In genomic region chr12:12807517-12807903, GRCh38 we compare ENCODE assay signal across 7 cellular contexts. TPM values are rescaled to one million over a fixed set of nuclear protein-coding genes. Genes with fewer than 3 reads are reported as not detected.
DNase-seq lines count a peak whose midpoint lies in the region; ATAC-seq and TF ChIP-seq lines count a peak whose summit lies in the region.
"Not testable (repeated sequence)": the region's sequence is repeated elsewhere in the genome, so short reads cannot be mapped to it uniquely, and the experiment has no call there.

No MANE protein-coding gene starts in this region.

- not testable (repeated sequence) for H4K5ac ChIP-seq in IMR-90 (ENCODE audit: low read depth, low read length)

- not testable (repeated sequence) for H3K79me2 ChIP-seq in hepatocyte

- POLR2A ChIA-PET in IMR-90 (lab: Charles Lee; ENCODE audit: unreplicated experiment); activated CD4-positive, alpha-beta T cell treated with anti-CD3 and anti-CD28 coated beads for 36 hours (lab: Charles Lee): not testable (repeated sequence)

- TF ChIP-seq CTCF in IMR-90 (conservative IDR thresholded peaks at IDR 0.05; ENCODE audit: low read depth, low read length); coronary artery (IDR thresholded peaks at IDR 0.05); hepatocyte (IDR thresholded peaks at IDR 0.05; ENCODE audit: poor library complexity): not testable (repeated sequence)

- not testable (repeated sequence) for H3K9me3 Mint-ChIP-seq in activated CD4-positive, alpha-beta T cell treated with anti-CD3 and anti-CD28 coated beads for 36 hours (ENCODE audit: low read depth); activated naive CD4-positive, alpha-beta T cell treated with anti-CD3 and anti-CD28 coated beads, Interleukin-2, amount 50 U/mL, for 72 hours; natural killer cell treated with Interleukin-12 subunit alpha and Interleukin-12 subunit beta and Interleukin-15 and Interleukin-18, amount 100 ng/mL, for 72 hours; stimulated activated naive CD8-positive, alpha-beta T cell treated with anti-CD3 and anti-CD28 coated beads, Interleukin-15, amount 100 ng/mL, for 72 hours

- H3K27ac Mint-ChIP-seq in activated CD4-positive, alpha-beta T cell treated with anti-CD3 and anti-CD28 coated beads for 36 hours: peak overlapping the region; percentile 83
- H3K27ac Mint-ChIP-seq in activated naive CD4-positive, alpha-beta T cell treated with anti-CD3 and anti-CD28 coated beads, Interleukin-2, amount 50 U/mL, for 72 hours: peak overlapping the region; percentile 87 to 96
- H3K27ac Mint-ChIP-seq in natural killer cell treated with Interleukin-12 subunit alpha and Interleukin-12 subunit beta and Interleukin-15 and Interleukin-18, amount 100 ng/mL, for 72 hours: peak overlapping the region; percentile 92 to 96
- H3K27ac Mint-ChIP-seq in stimulated activated naive CD8-positive, alpha-beta T cell treated with anti-CD3 and anti-CD28 coated beads, Interleukin-15, amount 100 ng/mL, for 72 hours: peak overlapping the region; percentile 82 to 97

- BruUV-seq in IMR-90 (replicated peaks; lab: Mats Ljungman, UMichigan): not testable (repeated sequence)

- H3K27me3 Mint-ChIP-seq in activated CD4-positive, alpha-beta T cell treated with anti-CD3 and anti-CD28 coated beads for 36 hours; natural killer cell treated with Interleukin-12 subunit alpha and Interleukin-12 subunit beta and Interleukin-15 and Interleukin-18, amount 100 ng/mL, for 72 hours; stimulated activated naive CD8-positive, alpha-beta T cell treated with anti-CD3 and anti-CD28 coated beads, Interleukin-15, amount 100 ng/mL, for 72 hours: not testable (repeated sequence)

- DNase-seq in IMR-90; activated CD4-positive, alpha-beta T cell treated with anti-CD3 and anti-CD28 coated beads for 36 hours; activated naive CD4-positive, alpha-beta T cell treated with anti-CD3 and anti-CD28 coated beads, Interleukin-2, amount 50 U/mL, for 72 hours (ENCODE audit: low spot score in 2 of 2); coronary artery (ENCODE audit: low spot score); hepatocyte (ENCODE audit: low spot score); natural killer cell treated with Interleukin-12 subunit alpha and Interleukin-12 subunit beta and Interleukin-15 and Interleukin-18, amount 100 ng/mL, for 72 hours (ENCODE audit: low spot score); stimulated activated naive CD8-positive, alpha-beta T cell treated with anti-CD3 and anti-CD28 coated beads, Interleukin-15, amount 100 ng/mL, for 72 hours: not testable (repeated sequence)

- peak overlapping the region; percentile 96 for H2BK5ac ChIP-seq in IMR-90 (ENCODE audit: low read depth, low read length, poor library complexity, severe bottlenecking)

- peak overlapping the region; percentile 53; the same call in 1 of the 2 replicates for H3K14ac ChIP-seq in IMR-90 (replicated peaks; ENCODE audit: low read depth, low read length)

- H4K20me1 ChIP-seq in IMR-90 (ENCODE audit: insufficient read depth, low read length); hepatocyte (ENCODE audit: insufficient read depth, poor library complexity, severe bottlenecking): not testable (repeated sequence)

- H3K36me3 ChIP-seq in IMR-90 (ENCODE audit: control insufficient read depth, insufficient read depth, low read length); hepatocyte (replicated peaks; ENCODE audit: insufficient read depth, low read depth): not testable (repeated sequence)

- H2BK15ac ChIP-seq in IMR-90 (ENCODE audit: low read depth, low read length): peak overlapping the region; percentile 49; the same call in 1 of the 3 replicates

- not testable (repeated sequence) for H3K4me2 ChIP-seq in IMR-90 (ENCODE audit: low read depth, low read length); hepatocyte

- H3K4me1 ChIP-seq in IMR-90 (ENCODE audit: control insufficient read depth, insufficient read depth, low read length) (peaks cover 17% of the 10 kb centered on the region), hepatocyte (ENCODE audit: insufficient read depth) (peaks cover 22% of the 10 kb centered on the region)

- peaks cover 12% of the 10 kb centered on the region; the same call in 1 of the 2 replicates for H3K9me1 ChIP-seq in IMR-90 (ENCODE audit: insufficient read depth, low read length)

- in situ Hi-C loops in IMR-90 (cut with MboI; ENCODE audit: low sequenced_read_pairs): not testable (repeated sequence)

- not testable (repeated sequence) for H3K27me3 ChIP-seq in IMR-90 (ENCODE audit: control insufficient read depth, insufficient read depth, low read length); hepatocyte

- not testable (repeated sequence) for H2AFZ ChIP-seq in IMR-90 (replicated peaks; ENCODE audit: low read length, poor library complexity); hepatocyte

- not testable (repeated sequence) for H2AK9ac ChIP-seq in IMR-90 (replicated peaks; ENCODE audit: low read depth, low read length, poor library complexity)

- H3K9ac ChIP-seq in IMR-90 (ENCODE audit: low read depth, low read length): not testable (repeated sequence)

- peaks cover 53% of the 10 kb centered on the region for H3K4me1 Mint-ChIP-seq in activated CD4-positive, alpha-beta T cell treated with anti-CD3 and anti-CD28 coated beads for 36 hours
- H3K4me1 Mint-ChIP-seq in natural killer cell treated with Interleukin-12 subunit alpha and Interleukin-12 subunit beta and Interleukin-15 and Interleukin-18, amount 100 ng/mL, for 72 hours (ENCODE audit: low read depth in 2 of 2): peaks cover 19 to 36% of the 10 kb centered on the region in 2 donors
- peaks cover 68% of the 10 kb centered on the region for H3K4me1 Mint-ChIP-seq in stimulated activated naive CD8-positive, alpha-beta T cell treated with anti-CD3 and anti-CD28 coated beads, Interleukin-15, amount 100 ng/mL, for 72 hours

- peak overlapping the region; percentile 42 for H3K18ac ChIP-seq in IMR-90 (ENCODE audit: low read depth, low read length)

- intact Hi-C loops in IMR-90 (cut with micrococcal nuclease); activated CD4-positive, alpha-beta T cell treated with anti-CD3 and anti-CD28 coated beads for 36 hours (cut with DNase I, micrococcal nuclease): not testable (repeated sequence)

- H3K23ac ChIP-seq in IMR-90 (ENCODE audit: low read depth, low read length): not testable (repeated sequence)

- not testable (repeated sequence) for H3K79me1 ChIP-seq in IMR-90 (ENCODE audit: low read depth in 1 of 2, low read length in 2 of 2)

- peak overlapping the region; percentile 98 for H3K27ac ChIP-seq in IMR-90 (ENCODE audit: insufficient read depth, low read length)
- H3K27ac ChIP-seq in coronary artery: peak overlapping the region; percentile 20 to 70
- peak overlapping the region; percentile 84 for H3K27ac ChIP-seq in hepatocyte

- peak overlapping the region; percentile 3; the same call in 1 of the 2 replicates for H4K91ac ChIP-seq in IMR-90 (ENCODE audit: insufficient read depth, low read depth, low read length)

- WGBS in IMR-90 (ENCODE audit: extremely low coverage in 2 of 2, insufficient read length in 1 of 2), 2 experiments: no CpG with 5 or more reads among the region's 3 CpGs
- WGBS in hepatocyte (ENCODE audit: low lambda C conversion rate, missing lambda C conversion rate): 96% methylated on average over 3 of the region's 3 CpGs

- H2BK120ac ChIP-seq in IMR-90 (ENCODE audit: low read depth, low read length): peak overlapping the region; percentile 80; the same call in 1 of the 2 replicates

- H3K36me3 Mint-ChIP-seq in activated CD4-positive, alpha-beta T cell treated with anti-CD3 and anti-CD28 coated beads for 36 hours (ENCODE audit: low read depth); activated naive CD4-positive, alpha-beta T cell treated with anti-CD3 and anti-CD28 coated beads, Interleukin-2, amount 50 U/mL, for 72 hours; natural killer cell treated with Interleukin-12 subunit alpha and Interleukin-12 subunit beta and Interleukin-15 and Interleukin-18, amount 100 ng/mL, for 72 hours: not testable (repeated sequence)

- H3K56ac ChIP-seq in IMR-90 (ENCODE audit: extremely low read depth, insufficient read depth, low read length): not testable (repeated sequence)

- not testable (repeated sequence) for H3K9me3 ChIP-seq in IMR-90 (ENCODE audit: control insufficient read depth, insufficient read depth, low read length); hepatocyte (ENCODE audit: low read depth)

- not testable (repeated sequence) for TF ChIP-seq RAD21 in IMR-90 (IDR thresholded peaks at IDR 0.05; ENCODE audit: low read length)

- CTCF ChIA-PET in IMR-90 (lab: Yijun Ruan, JAX): not testable (repeated sequence)
- CTCF ChIA-PET in activated CD4-positive, alpha-beta T cell treated with anti-CD3 and anti-CD28 coated beads for 36 hours (lab: Charles Lee): interaction anchor here (1.0 kb wide), 1 partner anchor 18 kb away, joined by 3 read pairs; no protein-coding TSS in a partner anchor

- H3K9me2 ChIP-seq in hepatocyte (replicated peaks; ENCODE audit: insufficient read depth): not testable (repeated sequence)

- peak overlapping the region; percentile 82; the same call in 1 of the 2 replicates for H2BK20ac ChIP-seq in IMR-90 (ENCODE audit: low read depth, low read length)

- H4K8ac ChIP-seq in IMR-90 (ENCODE audit: low read depth in 2 of 2, low read length in 2 of 2): peak overlapping the region in 1 of 2 experiments; percentile 32; a peak in 2 of 4 replicates

- dilution Hi-C loops in IMR-90 (cut with HindIII; ENCODE audit: low sequenced_read_pairs, unreplicated experiment): not testable (repeated sequence)

- peak overlapping the region; percentile 67 for H3K4ac ChIP-seq in IMR-90 (ENCODE audit: low read depth, low read length)

- peak overlapping the region; percentile 82 for H2AK5ac ChIP-seq in IMR-90 (ENCODE audit: low read depth, low read length)

- not testable (repeated sequence) for H3K4me3 ChIP-seq in IMR-90 (ENCODE audit: insufficient read depth, low read depth, low read length); coronary artery; hepatocyte

- not testable (repeated sequence) for TF ChIP-seq POLR2A in IMR-90 (IDR thresholded peaks at IDR 0.05; ENCODE audit: low read depth, low read length)

- not testable (repeated sequence) for ATAC-seq in IMR-90 (ENCODE audit: low read depth); activated CD4-positive, alpha-beta T cell treated with anti-CD3 and anti-CD28 coated beads for 36 hours; activated naive CD4-positive, alpha-beta T cell treated with anti-CD3 and anti-CD28 coated beads, Interleukin-2, amount 50 U/mL, for 72 hours; natural killer cell treated with Interleukin-12 subunit alpha and Interleukin-12 subunit beta and Interleukin-15 and Interleukin-18, amount 100 ng/mL, for 72 hours; stimulated activated naive CD8-positive, alpha-beta T cell treated with anti-CD3 and anti-CD28 coated beads, Interleukin-15, amount 100 ng/mL, for 72 hours

- not testable (repeated sequence) for H3K4me3 Mint-ChIP-seq in activated CD4-positive, alpha-beta T cell treated with anti-CD3 and anti-CD28 coated beads for 36 hours; natural killer cell treated with Interleukin-12 subunit alpha and Interleukin-12 subunit beta and Interleukin-15 and Interleukin-18, amount 100 ng/mL, for 72 hours
- H3K4me3 Mint-ChIP-seq in stimulated activated naive CD8-positive, alpha-beta T cell treated with anti-CD3 and anti-CD28 coated beads, Interleukin-15, amount 100 ng/mL, for 72 hours: peak overlapping the region; percentile 48 to 55

RNA-seq across cellular contexts. Expression of gene DDX47, which starts 5.6 kb away (rescaled TPM):
- total RNA-seq in IMR-90 (2012; rRNA removed) (77.8 and 104 TPM in 2 replicates), hepatocyte (69.4 and 74.4 TPM in 2 replicates)
- polyA plus RNA-seq in IMR-90 (2012; rRNA removed) (71.5 and 89.5 TPM in 2 replicates), hepatocyte (51.6 and 56.2 TPM in 2 replicates)
- 14.9 and 35.0 TPM in 2 replicates for polyA plus RNA-seq in IMR-90 (2012; cell fraction: cytosol; rRNA removed)
- polyA plus RNA-seq in IMR-90 (2012; cell fraction: nucleus; rRNA removed; ENCODE audit: low replicate concordance): 29.6 and 177 TPM in 2 replicates
- total RNA-seq in activated CD4-positive, alpha-beta T cell treated with anti-CD3 and anti-CD28 coated beads for 36 hours: 10 to 100 TPM; 91.3 to 91.9 TPM
- total RNA-seq in activated naive CD4-positive, alpha-beta T cell treated with anti-CD3 and anti-CD28 coated beads, Interleukin-2, amount 50 U/mL, for 72 hours: 100 to 1,000 TPM in 1 of 2 donors, 10 to 100 TPM in 1; 94.7 to 109 TPM
- 10 to 100 TPM; 79.2 to 81.3 TPM for total RNA-seq in natural killer cell treated with Interleukin-12 subunit alpha and Interleukin-12 subunit beta and Interleukin-15 and Interleukin-18, amount 100 ng/mL, for 72 hours

RNA-seq across cellular contexts. Expression of gene APOLD1, which starts 22.1 kb away (rescaled TPM):
- total RNA-seq in IMR-90 (2012; rRNA removed) (4.2 and 4.5 TPM in 2 replicates), hepatocyte (5.6 and 6.0 TPM in 2 replicates)
- polyA plus RNA-seq in IMR-90 (2012; rRNA removed) (2.3 and 2.4 TPM in 2 replicates), hepatocyte (1.5 and 3.8 TPM in 2 replicates)
- polyA plus RNA-seq in IMR-90 (2012; cell fraction: cytosol; rRNA removed): 1.0 and 1.5 TPM in 2 replicates
- 4.5 and 10.6 TPM in 2 replicates for polyA plus RNA-seq in IMR-90 (2012; cell fraction: nucleus; rRNA removed; ENCODE audit: low replicate concordance)
- 1 to 10 TPM; 3.5 to 7.0 TPM for total RNA-seq in activated CD4-positive, alpha-beta T cell treated with anti-CD3 and anti-CD28 coated beads for 36 hours
- total RNA-seq in activated naive CD4-positive, alpha-beta T cell treated with anti-CD3 and anti-CD28 coated beads, Interleukin-2, amount 50 U/mL, for 72 hours: 1 to 10 TPM; 5.2 to 6.5 TPM
- total RNA-seq in natural killer cell treated with Interleukin-12 subunit alpha and Interleukin-12 subunit beta and Interleukin-15 and Interleukin-18, amount 100 ng/mL, for 72 hours: 1 to 10 TPM in 1 of 2 donors, under 1 TPM in 1; 0.90 to 3.3 TPM

Comparison
In these comparisons a context has a peak if more than half of its experiments do, and no peak if none do; other contexts are left out.
1. H3K27ac ChIP-seq: peak in every context shown above with its lines; median percentile 98 in IMR-90; 84 in hepatocyte; 45 in coronary artery.